8 cellular contexts compared by ENCODE assay signal in the genomic region with DNA sequence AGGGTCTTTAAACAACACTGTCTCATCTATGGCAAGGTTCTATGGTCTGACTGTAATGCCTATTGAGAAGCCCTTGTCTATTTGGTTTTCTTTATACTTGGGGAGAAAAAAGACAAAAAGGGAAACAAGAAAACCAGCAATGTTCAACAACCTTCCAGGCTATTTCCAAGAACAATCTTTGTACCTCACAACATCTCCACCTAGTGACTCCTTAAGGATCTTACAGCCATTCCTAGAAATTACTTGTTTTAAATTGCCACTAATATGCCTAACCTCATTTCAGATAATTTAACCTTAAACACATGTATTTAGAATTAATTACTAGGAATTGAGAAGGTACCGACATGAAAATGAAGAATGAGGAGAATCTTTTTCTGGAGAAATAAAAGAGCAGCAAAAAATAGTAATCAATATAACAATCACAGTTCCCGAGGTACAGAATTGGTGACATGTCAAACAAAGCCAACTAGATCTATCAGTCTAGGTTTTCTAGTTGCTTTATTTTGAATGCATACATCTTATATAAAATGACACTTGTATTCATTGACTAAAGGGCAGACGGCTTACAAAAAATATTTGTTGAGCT. TPM values are rescaled to one million over a fixed set of nuclear protein-coding genes. Genes with fewer than 3 reads are reported as not detected.
DNase-seq lines count a peak whose midpoint lies in the region; ATAC-seq, FAIRE-seq and TF ChIP-seq lines count a peak whose summit lies in the region.

No MANE protein-coding gene starts in this region.

- intact Hi-C loops in GM12878 (cut with micrococcal nuclease; ENCODE audit: unreplicated experiment): loop anchor here (1.0 kb wide), 1 partner anchor 227 kb away; no protein-coding TSS in a partner anchor

- DNase-seq in AG09319 (ENCODE audit: extremely low read depth, low read depth) (no peak), HPDE6-E6E7 (ENCODE audit: extremely low spot score) (peak; percentile 20), GM12878 (ENCODE audit: low read depth, low spot score) (no peak), kidney tubule cell (ENCODE audit: low spot score) (peak; percentile 49), NCI-H1694 (lab: John Stamatoyannopoulos, UW) (no peak), NCI-H2227 treated with DMSO at 0.1 percent for 48 hours (lab: John Stamatoyannopoulos, UW) (no peak)

- no peak for FAIRE-seq in GM12878 (lab: Jason Lieb, UNC)

- no peak overlapping the region for H2AFZ ChIP-seq in GM12878 (ENCODE audit: control insufficient read depth, low read depth, low read length)

- H3K79me2 ChIP-seq in GM12878 (ENCODE audit: control insufficient read depth, insufficient read depth, low read length): no peaks in the 10 kb centered on the region

- RAD21 ChIA-PET in GM12878 (lab: Charles Lee; ENCODE audit: unreplicated experiment): interaction anchor here (1.5 kb wide), 1 partner anchor 227 kb away, joined by 3 read pairs; no protein-coding TSS in a partner anchor

- no peaks in the 10 kb centered on the region for H3K27me3 ChIP-seq in GM12878 (replicated peaks in 1 of 2; ENCODE audit: control insufficient read depth in 2 of 2, insufficient read depth in 2 of 2, low read length in 1 of 2)

- in situ Hi-C loops in GM12878 (cut with MboI): no loop called here

- BruUV-seq in GM12878 (replicated peaks; lab: Mats Ljungman, UMichigan): no TSS peak

- ATAC-seq in GM12878 (no peak), HG02798 (IDR thresholded peaks at IDR 0.05; ENCODE audit: poor library complexity, unreplicated experiment) (no peak), GM21825 (IDR thresholded peaks at IDR 0.05; ENCODE audit: unreplicated experiment) (no peak)

- H3K36me3 ChIP-seq in GM12878 (ENCODE audit: control insufficient read depth in 2 of 2, insufficient read depth in 2 of 2, low read length in 1 of 2): no peaks in the 10 kb centered on the region

- POLR2A ChIA-PET in GM12878 (lab: Charles Lee): no interaction called here

- 16% methylated on average over 3 of the region's 3 CpGs for WGBS in GM12878 (ENCODE audit: insufficient coverage, insufficient replicate concordance, low lambda C conversion rate, missing lambda C conversion rate)

- no peak for TF ChIP-seq POLR2A in GM12878 (IDR thresholded peaks at IDR 0.05; ENCODE audit: low read depth, low read length)

- SMC1A ChIA-PET in GM12878 (lab: Charles Lee; ENCODE audit: uncharacterized antibody, unreplicated experiment): interaction anchor here (0.7 to 1.3 kb wide), 2 partner anchors 44 to 230 kb away, joined by 3 to 4 read pairs; a partner anchor contains a TSS

- no peak overlapping the region for H3K9ac ChIP-seq in GM12878 (ENCODE audit: control insufficient read depth, insufficient read depth, low read length)

- TF ChIP-seq CTCF in AG09319 (IDR thresholded peaks at IDR 0.05; ENCODE audit: low read depth, low read length) (peak; percentile 59), GM12878 (IDR thresholded peaks at IDR 0.05 in 2 of 3, conservative IDR thresholded peaks at IDR 0.05 in 1 of 3; ENCODE audit: control insufficient read depth in 2 of 3, extremely low read depth in 1 of 3, insufficient read depth in 1 of 3, low read depth in 3 of 3, low read length in 3 of 3) (peak in 2 of 3 experiments; percentile 14 to 39; a peak in 4 of 6 replicates)

- H4K20me1 ChIP-seq in GM12878 (ENCODE audit: control insufficient read depth, insufficient read depth): no peaks in the 10 kb centered on the region

- TF ChIP-seq RAD21 in GM12878 (IDR thresholded peaks at IDR 0.05; ENCODE audit: insufficient read depth, low read depth, low read length): peak; percentile 31

- H3K4me1 ChIP-seq in GM12878 (ENCODE audit: control insufficient read depth, insufficient read depth, low read length): no peaks in the 10 kb centered on the region

- CTCF ChIA-PET in GM12878 (lab: Yijun Ruan, JAX): interaction anchor here (1.3 to 1.5 kb wide), 3 partner anchors 13 to 220 kb away, joined by 3 to 7 read pairs (median 6); no protein-coding TSS in a partner anchor

- no peak overlapping the region for H3K27ac ChIP-seq in GM12878 (ENCODE audit: control insufficient read depth, insufficient read depth)

- no peak overlapping the region for H3K4me3 ChIP-seq in GM12878

- no peaks in the 10 kb centered on the region for H3K9me3 ChIP-seq in GM12878 (replicated peaks; ENCODE audit: control insufficient read depth, insufficient read depth, low read length)

- H3K4me2 ChIP-seq in GM12878 (ENCODE audit: control insufficient read depth, insufficient read depth): no peak overlapping the region

- no peak for TF ChIP-seq EP300 in GM12878 (IDR thresholded peaks at IDR 0.05; ENCODE audit: borderline replicate concordance in 1 of 2, control insufficient read depth in 1 of 2, low read depth in 2 of 2, low read length in 2 of 2)

TF ChIP-seq in GM12878, 131 proteins besides CTCF, POLR2A, EP300 and RAD21:
- TF ChIP-seq, protein P1, sequence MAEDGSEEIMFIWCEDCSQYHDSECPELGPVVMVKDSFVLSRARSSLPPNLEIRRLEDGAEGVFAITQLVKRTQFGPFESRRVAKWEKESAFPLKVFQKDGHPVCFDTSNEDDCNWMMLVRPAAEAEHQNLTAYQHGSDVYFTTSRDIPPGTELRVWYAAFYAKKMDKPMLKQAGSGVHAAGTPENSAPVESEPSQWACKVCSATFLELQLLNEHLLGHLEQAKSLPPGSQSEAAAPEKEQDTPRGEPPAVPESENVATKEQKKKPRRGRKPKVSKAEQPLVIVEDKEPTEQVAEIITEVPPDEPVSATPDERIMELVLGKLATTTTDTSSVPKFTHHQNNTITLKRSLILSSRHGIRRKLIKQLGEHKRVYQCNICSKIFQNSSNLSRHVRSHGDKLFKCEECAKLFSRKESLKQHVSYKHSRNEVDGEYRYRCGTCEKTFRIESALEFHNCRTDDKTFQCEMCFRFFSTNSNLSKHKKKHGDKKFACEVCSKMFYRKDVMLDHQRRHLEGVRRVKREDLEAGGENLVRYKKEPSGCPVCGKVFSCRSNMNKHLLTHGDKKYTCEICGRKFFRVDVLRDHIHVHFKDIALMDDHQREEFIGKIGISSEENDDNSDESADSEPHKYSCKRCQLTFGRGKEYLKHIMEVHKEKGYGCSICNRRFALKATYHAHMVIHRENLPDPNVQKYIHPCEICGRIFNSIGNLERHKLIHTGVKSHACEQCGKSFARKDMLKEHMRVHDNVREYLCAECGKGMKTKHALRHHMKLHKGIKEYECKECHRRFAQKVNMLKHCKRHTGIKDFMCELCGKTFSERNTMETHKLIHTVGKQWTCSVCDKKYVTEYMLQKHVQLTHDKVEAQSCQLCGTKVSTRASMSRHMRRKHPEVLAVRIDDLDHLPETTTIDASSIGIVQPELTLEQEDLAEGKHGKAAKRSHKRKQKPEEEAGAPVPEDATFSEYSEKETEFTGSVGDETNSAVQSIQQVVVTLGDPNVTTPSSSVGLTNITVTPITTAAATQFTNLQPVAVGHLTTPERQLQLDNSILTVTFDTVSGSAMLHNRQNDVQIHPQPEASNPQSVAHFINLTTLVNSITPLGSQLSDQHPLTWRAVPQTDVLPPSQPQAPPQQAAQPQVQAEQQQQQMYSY (CRISPR knock-in tag; IDR thresholded peaks at IDR 0.05): no peak
- TF ChIP-seq SMC3 (IDR thresholded peaks at IDR 0.05; ENCODE audit: borderline replicate concordance, low read length): peak; percentile 28; the same call in 1 of the 2 replicates

RNA-seq across cellular contexts. Expression of a gene that starts 1.6 kb away (rescaled TPM):
- total RNA-seq in GM12878 (2013; cell fraction: nucleolus; rRNA removed): not detected in 2 replicates
- not detected in 2 replicates for total RNA-seq in GM12878 (2014; rRNA removed)
- total RNA-seq in GM12878 (2014; rRNA removed; fragmentation: Illumina TruSeq; extraction: Trizol): not detected in 2 replicates
- not detected in 2 replicates for total RNA-seq in GM12878 (2021)
- polyA plus RNA-seq in GM12878 (2011; ENCODE audit: low read depth): not detected
- polyA plus RNA-seq in GM12878 (2011; rRNA removed): not detected in 2 replicates
- not detected in 2 replicates for polyA plus RNA-seq in GM12878 (2011; cell fraction: cytosol; rRNA removed)
- not detected in 2 replicates for polyA plus RNA-seq in GM12878 (2011; cell fraction: nucleus; rRNA removed)
- not detected in 2 replicates for polyA plus RNA-seq in GM12878 (2012)
- polyA plus RNA-seq in GM12878 (2014; fragmentation: Illumina TruSeq; extraction: Trizol): not detected in 2 replicates
- not detected for polyA plus RNA-seq in GM12878 (2014; fragmentation: Nextera tagmentation; extraction: Ambion mirVana)
- not detected in 2 replicates for polyA plus RNA-seq in GM12878 (2014; rRNA removed)
- not detected for polyA plus RNA-seq in GM12878 (2016; fragmentation: Nextera tagmentation; extraction: Ambion mirVana)
- not detected in 2 replicates for polyA minus RNA-seq in GM12878 (2011; rRNA and poly(A)+ RNA removed)
- polyA minus RNA-seq in GM12878 (2011; cell fraction: cytosol; rRNA and poly(A)+ RNA removed): not detected in 2 replicates
- polyA minus RNA-seq in GM12878 (2011; cell fraction: nucleus; rRNA and poly(A)+ RNA removed): not detected in 2 replicates

RNA-seq across cellular contexts. Expression of a gene that starts 35.7 kb away (rescaled TPM):
- total RNA-seq in GM12878 (2013; cell fraction: nucleolus; rRNA removed): not detected in 2 replicates
- total RNA-seq in GM12878 (2014; rRNA removed): not detected in 2 replicates
- not detected in 2 replicates for total RNA-seq in GM12878 (2014; rRNA removed; fragmentation: Illumina TruSeq; extraction: Trizol)
- total RNA-seq in GM12878 (2021): not detected in 2 replicates
- polyA plus RNA-seq in GM12878 (2011; ENCODE audit: low read depth): not detected
- not detected in 2 replicates for polyA plus RNA-seq in GM12878 (2011; rRNA removed)
- polyA plus RNA-seq in GM12878 (2011; cell fraction: cytosol; rRNA removed): not detected in 2 replicates
- not detected in 2 replicates for polyA plus RNA-seq in GM12878 (2011; cell fraction: nucleus; rRNA removed)
- polyA plus RNA-seq in GM12878 (2012): not detected in 2 replicates
- not detected in 2 replicates for polyA plus RNA-seq in GM12878 (2014; fragmentation: Illumina TruSeq; extraction: Trizol)
- polyA plus RNA-seq in GM12878 (2014; fragmentation: Nextera tagmentation; extraction: Ambion mirVana): not detected
- not detected in 2 replicates for polyA plus RNA-seq in GM12878 (2014; rRNA removed)
- polyA plus RNA-seq in GM12878 (2016; fragmentation: Nextera tagmentation; extraction: Ambion mirVana): under 1 TPM; 0.07 to 0.08 TPM
- polyA minus RNA-seq in GM12878 (2011; rRNA and poly(A)+ RNA removed): not detected in 2 replicates
- polyA minus RNA-seq in GM12878 (2011; cell fraction: cytosol; rRNA and poly(A)+ RNA removed): not detected in 2 replicates
- not detected in 2 replicates for polyA minus RNA-seq in GM12878 (2011; cell fraction: nucleus; rRNA and poly(A)+ RNA removed)

Comparison
In these comparisons a context has a peak if more than half of its experiments do, and no peak if none do; other contexts are left out.
1. DNase-seq: peak in HPDE6-E6E7 (single experiment) and kidney tubule cell (single experiment); none in AG09319 (single experiment), GM12878 (single experiment), NCI-H1694 (single experiment) and NCI-H2227 treated with DMSO at 0.1 percent for 48 hours (single experiment).